32 cellular contexts compared by ENCODE assay signal in the genomic region with DNA sequence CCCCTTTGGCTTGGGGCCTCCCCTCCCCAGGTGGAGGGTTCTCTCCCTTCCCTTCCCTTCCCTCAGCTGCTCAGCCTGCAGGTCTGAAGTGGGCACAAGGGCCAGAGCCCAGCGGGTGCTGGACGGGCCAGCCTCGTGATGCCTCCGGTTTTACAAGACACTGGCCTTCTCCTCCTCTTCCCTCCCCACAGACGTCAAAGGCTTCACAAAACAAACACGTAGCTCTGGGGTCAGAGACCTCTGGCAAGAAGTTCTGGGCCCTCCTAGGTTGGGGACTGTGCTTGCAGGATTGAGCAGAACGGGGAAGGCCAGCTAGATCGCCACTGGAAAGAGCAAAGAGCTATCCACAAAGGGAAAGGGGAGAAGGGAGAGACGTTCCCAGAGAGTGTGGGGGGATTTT.
"Had no signal": no experiment of that assay in that cellular context is flagged by ENCODE, and none has a peak within 500 bp of the region (broad histone marks: within the 10 kb centered on the region; RNA-seq: fewer than 3 reads in every experiment).

No MANE protein-coding gene starts in this region.

- H3K27ac ChIP-seq: ascending aorta, brain microvascular endothelial cell, coronary artery, dorsolateral prefrontal cortex, WERI-Rb-1 had no signal

- ATAC-seq: activated CD4-positive, CD25-positive, alpha-beta regulatory T cell treated with anti-CD3 and anti-CD28 coated beads, Interleukin-2, amount 50 U/mL, for 24 hours; activated CD8-positive, alpha-beta memory T cell treated with anti-CD3 and anti-CD28 coated beads, Interleukin-2, amount 10 ng/mL, durations not matched to agents 7 days and 5 days; activated CD8-positive, alpha-beta T cell treated with anti-CD3 and anti-CD28 coated beads, Interleukin-2, amount 10 ng/mL, durations not matched to agents 7 days and 5 days; esophagus mucosa; T-helper 17 cell had no signal

- H3K4me3 ChIP-seq: ascending aorta, coronary artery, dorsolateral prefrontal cortex had no signal

- H3K9me3 ChIP-seq: ascending aorta had no signal

- H3K36me3 ChIP-seq: ascending aorta, brain microvascular endothelial cell, WERI-Rb-1 had no signal

- H3K27ac Mint-ChIP-seq: activated B cell treated with CpG ODN at 0.5 μM for 24 hours; activated CD4-positive, alpha-beta memory T cell treated with anti-CD3 and anti-CD28 coated beads for 36 hours; activated CD8-positive, alpha-beta memory T cell treated with anti-CD3 and anti-CD28 coated beads, Interleukin-2, amount 10 ng/mL, durations not matched to agents 7 days and 5 days; activated CD8-positive, alpha-beta T cell treated with anti-CD3 and anti-CD28 coated beads, Interleukin-2, amount 10 ng/mL, durations not matched to agents 7 days and 5 days; activated naive CD4-positive, alpha-beta T cell treated with anti-CD3 and anti-CD28 coated beads for 36 hours; activated naive CD4-positive, alpha-beta T cell treated with anti-CD3 and anti-CD28 coated beads, Interleukin-2, amount 50 U/mL, for 24 hours; activated naive CD8-positive, alpha-beta T cell treated with anti-CD3 and anti-CD28 coated beads, Interleukin-2, amount 10 ng/mL, durations not matched to agents 7 days and 5 days; activated T-helper 1 cell treated with anti-CD3 and anti-CD28 coated beads, Interleukin-12 subunit alpha, Interleukin-12 subunit beta, Interleukin-2, Interleukin-4 antibody, amounts not matched to agents 30 ng/mL and 10 ng/mL and 1 ng/mL, durations not matched to agents 14 hours and 24 hours and 36 hours; activated T-helper 2 cell treated with anti-CD3 and anti-CD28 coated beads, Interferon-gamma antibody, Interleukin-2, Interleukin-4, amounts not matched to agents 10 μg/mL and 5 μg/mL and 100 μg/mL, durations not matched to agents 14 hours and 24 hours and 36 hours; dendritic cell treated with granulocyte-macrophage colony-stimulating factor and Interleukin-4, amounts not matched to agents 40 ng/mL and 50 ng/mL, for 4 days; endodermal cell; T-helper 17 cell; T-helper 2 cell treated with Interferon-gamma antibody and Interleukin-4, amounts not matched to agents 5 μg/mL and 100 μg/mL, for 36 hours had no signal

- FAIRE-seq: frontal cortex had no signal

- DNase-seq: activated B cell treated with CpG ODN at 0.5 μM for 24 hours; activated CD4-positive, alpha-beta memory T cell treated with anti-CD3 and anti-CD28 coated beads for 36 hours; activated CD4-positive, alpha-beta T cell treated with anti-CD3 and anti-CD28 coated beads for 48 hours; activated CD8-positive, alpha-beta memory T cell treated with anti-CD3 and anti-CD28 coated beads, Interleukin-2, amount 10 ng/mL, durations not matched to agents 7 days and 5 days; activated CD8-positive, alpha-beta memory T cell treated with anti-CD3 and anti-CD28 coated beads, Interleukin-2, amount 50 U/mL, for 4 hours; activated CD8-positive, alpha-beta T cell treated with anti-CD3 and anti-CD28 coated beads, Interleukin-2, amount 10 ng/mL, durations not matched to agents 7 days and 5 days; activated effector memory CD4-positive, alpha-beta T cell treated with anti-CD3 and anti-CD28 coated beads, Interleukin-2, amount 50 U/mL, for 16 hours; activated naive CD4-positive, alpha-beta T cell treated with anti-CD3 and anti-CD28 coated beads for 36 hours; activated naive CD8-positive, alpha-beta T cell treated with anti-CD3 and anti-CD28 coated beads, Interleukin-2, amount 10 ng/mL, durations not matched to agents 7 days and 5 days; activated T-cell treated with anti-CD3 and anti-CD28 coated beads, Interleukin-2, amount 50 U/mL, for 1 hour; activated T-cell treated with anti-CD3 and anti-CD28 coated beads, Interleukin-2, amount 50 U/mL, for 48 hours; brain microvascular endothelial cell; dorsolateral prefrontal cortex; effector memory CD4-positive, alpha-beta T cell; endodermal cell; foreskin fibroblast; head of caudate nucleus; T-helper 1 cell; T-helper 17 cell; T1000; WERI-Rb-1 had no signal

- H3K27me3 ChIP-seq: ascending aorta, brain microvascular endothelial cell, dorsolateral prefrontal cortex had no signal

- H3K36me3 Mint-ChIP-seq: activated CD4-positive, alpha-beta memory T cell treated with anti-CD3 and anti-CD28 coated beads for 36 hours; activated CD8-positive, alpha-beta memory T cell treated with anti-CD3 and anti-CD28 coated beads, Interleukin-2, amount 10 ng/mL, durations not matched to agents 7 days and 5 days; activated naive CD4-positive, alpha-beta T cell treated with anti-CD3 and anti-CD28 coated beads, Interleukin-2, amount 50 U/mL, for 24 hours; activated naive CD8-positive, alpha-beta T cell treated with anti-CD3 and anti-CD28 coated beads, Interleukin-2, amount 10 ng/mL, durations not matched to agents 7 days and 5 days had no signal

- H3K9me3 Mint-ChIP-seq: activated B cell treated with CpG ODN at 0.5 μM for 24 hours; activated CD4-positive, alpha-beta memory T cell treated with anti-CD3 and anti-CD28 coated beads for 36 hours; activated naive CD4-positive, alpha-beta T cell treated with anti-CD3 and anti-CD28 coated beads for 36 hours; activated naive CD4-positive, alpha-beta T cell treated with anti-CD3 and anti-CD28 coated beads, Interleukin-2, amount 50 U/mL, for 24 hours; activated naive CD8-positive, alpha-beta T cell treated with anti-CD3 and anti-CD28 coated beads, Interleukin-2, amount 10 ng/mL, durations not matched to agents 7 days and 5 days; activated T-helper 1 cell treated with anti-CD3 and anti-CD28 coated beads, Interleukin-12 subunit alpha, Interleukin-12 subunit beta, Interleukin-2, Interleukin-4 antibody, amounts not matched to agents 30 ng/mL and 10 ng/mL and 1 ng/mL, durations not matched to agents 14 hours and 24 hours and 36 hours; activated T-helper 2 cell treated with anti-CD3 and anti-CD28 coated beads, Interferon-gamma antibody, Interleukin-2, Interleukin-4, amounts not matched to agents 10 μg/mL and 5 μg/mL and 100 μg/mL, durations not matched to agents 14 hours and 24 hours and 36 hours; central memory CD8-positive, alpha-beta T cell; dendritic cell treated with granulocyte-macrophage colony-stimulating factor and Interleukin-4, amounts not matched to agents 40 ng/mL and 50 ng/mL, for 4 days; endodermal cell; T-helper 2 cell treated with Interferon-gamma antibody and Interleukin-4, amounts not matched to agents 5 μg/mL and 100 μg/mL, for 36 hours had no signal
